In the genomic region with DNA sequence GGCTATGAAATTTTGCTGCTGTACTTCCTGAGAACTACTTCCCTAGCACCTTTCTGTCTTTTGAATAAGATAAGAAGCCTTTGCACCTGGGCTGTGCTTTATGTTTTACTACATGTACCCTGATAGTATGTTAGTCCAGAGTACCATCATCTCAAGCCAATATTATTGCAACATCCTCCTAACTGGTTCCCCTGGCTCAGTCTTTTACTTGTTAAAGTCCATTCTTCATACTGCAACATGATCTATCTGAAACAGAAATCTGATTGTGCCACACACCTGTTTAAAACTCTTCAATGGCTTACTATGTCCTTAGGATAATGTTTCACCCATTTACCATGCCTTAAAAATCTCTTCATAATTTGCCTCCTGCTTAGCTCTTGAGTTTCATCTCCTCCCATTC, we compare ENCODE assay signal across 23 cellular contexts.
DNase-seq lines count a peak whose midpoint lies in the region; TF ChIP-seq lines count a peak whose summit lies in the region.
"Had no signal": no experiment of that assay in that cellular context is flagged by ENCODE, and none has a peak within 500 bp of the region (broad histone marks: within the 10 kb centered on the region; RNA-seq: fewer than 3 reads in every experiment).

No MANE protein-coding gene starts in this region.

- intact Hi-C loops in colonic mucosa (cut with DNase I) = no loop called here

- H2AFZ ChIP-seq in ACC112 (ENCODE audit: low read length, unreplicated experiment) (peak overlapping the region; percentile 14), mesenchymal stem cell (ENCODE audit: low read depth, low read length) (no peak overlapping the region)
- H2AFZ ChIP-seq: neural progenitor cell had no signal

- no peak overlapping the region for H3K23ac ChIP-seq in mesenchymal stem cell (ENCODE audit: low read length in 2 of 2)

- H3K4me2 ChIP-seq in mesenchymal stem cell (ENCODE audit: low read length, poor library complexity, severe bottlenecking) = no peak overlapping the region
- H3K4me2 ChIP-seq: neural progenitor cell had no signal

- peaks cover 29% of the 10 kb centered on the region for H3K4me1 ChIP-seq in ACC112 (ENCODE audit: control insufficient read depth, insufficient read depth, low read length, unreplicated experiment)
- H3K4me1 ChIP-seq in colonic mucosa = no peaks in the 10 kb centered on the region
- no peaks in the 10 kb centered on the region for H3K4me1 ChIP-seq in mesenchymal stem cell (ENCODE audit: control insufficient read depth, insufficient read depth, low read depth, low read length)
- H3K4me1 ChIP-seq: HAP-1, heart right ventricle, neural progenitor cell, spleen had no signal

- POLR2A ChIA-PET in activated CD4-positive, alpha-beta memory T cell treated with anti-CD3 and anti-CD28 coated beads, Interleukin-2, amount 10 ng/mL, durations not matched to agents 7 days and 5 days (lab: Charles Lee) = no interaction called here

- no peaks in the 10 kb centered on the region for H3K9me3 Mint-ChIP-seq in activated CD4-positive, alpha-beta memory T cell treated with anti-CD3 and anti-CD28 coated beads, Interleukin-2, amount 10 ng/mL, durations not matched to agents 7 days and 5 days
- H3K9me3 Mint-ChIP-seq: activated CD4-positive, alpha-beta T cell treated with anti-CD3 and anti-CD28 coated beads, Interleukin-2, amount 10 ng/mL, durations not matched to agents 7 days and 5 days; neural progenitor cell had no signal

- H3K4me3 Mint-ChIP-seq in activated CD4-positive, alpha-beta memory T cell treated with anti-CD3 and anti-CD28 coated beads, Interleukin-2, amount 10 ng/mL, durations not matched to agents 7 days and 5 days = no peak overlapping the region
- H3K4me3 Mint-ChIP-seq: activated CD4-positive, alpha-beta T cell treated with anti-CD3 and anti-CD28 coated beads, Interleukin-2, amount 10 ng/mL, durations not matched to agents 7 days and 5 days; CD14-positive monocyte; neural progenitor cell had no signal

- no peaks in the 10 kb centered on the region for H3K79me2 ChIP-seq in ACC112 (ENCODE audit: control insufficient read depth, insufficient read depth, low read length, unreplicated experiment)

- no peak overlapping the region for H2BK5ac ChIP-seq in mesenchymal stem cell (ENCODE audit: low read depth, low read length, poor library complexity, severe bottlenecking)

- no peak overlapping the region for H2AK5ac ChIP-seq in mesenchymal stem cell (ENCODE audit: low read length, severe bottlenecking)

- no peak overlapping the region for H3K14ac ChIP-seq in mesenchymal stem cell (ENCODE audit: low read length in 2 of 2)

- no peak overlapping the region for H2BK120ac ChIP-seq in mesenchymal stem cell (ENCODE audit: low read depth, low read length)

- no peaks in the 10 kb centered on the region for H3K4me1 Mint-ChIP-seq in activated CD4-positive, alpha-beta memory T cell treated with anti-CD3 and anti-CD28 coated beads, Interleukin-2, amount 10 ng/mL, durations not matched to agents 7 days and 5 days
- H3K4me1 Mint-ChIP-seq: activated CD4-positive, alpha-beta T cell treated with anti-CD3 and anti-CD28 coated beads, Interleukin-2, amount 10 ng/mL, durations not matched to agents 7 days and 5 days; CD14-positive monocyte; neural progenitor cell had no signal

- peak; percentile 30 for DNase-seq in M059J (ENCODE audit: low read depth)
- DNase-seq in colonic mucosa = peak; percentile 20
- DNase-seq in mesenchymal stem cell = no peak
- no peak for DNase-seq in pons (ENCODE audit: low spot score)
- no peak for DNase-seq in activated CD4-positive, alpha-beta memory T cell treated with anti-CD3 and anti-CD28 coated beads, Interleukin-2, amount 10 ng/mL, durations not matched to agents 7 days and 5 days
- DNase-seq in hepatic stellate cell (ENCODE audit: low spot score) = no peak
- no peak for DNase-seq in COLO668 (lab: John Stamatoyannopoulos, UW; ENCODE audit: unreplicated experiment)
- DNase-seq: activated CD4-positive, alpha-beta T cell treated with anti-CD3 and anti-CD28 coated beads, Interleukin-2, amount 10 ng/mL, durations not matched to agents 7 days and 5 days; activated gamma-delta T cell treated with Interleukin-2 at 50 U/mL for 16 hours; amniotic stem cell; effector CD4-positive, alpha-beta T cell; heart right ventricle; midbrain; MM.1S; NCI-H1694; NCI-H446; spleen; stimulated activated CD8-positive, alpha-beta memory T cell treated with anti-CD3 and anti-CD28 coated beads, Interleukin-4, amount 100 ng/mL, for 48 hours; T-helper 1 cell had no signal

- no peaks in the 10 kb centered on the region for H3K27me3 ChIP-seq in ACC112 (ENCODE audit: insufficient read depth, low read length)
- H3K27me3 ChIP-seq in colonic mucosa = no peaks in the 10 kb centered on the region
- no peaks in the 10 kb centered on the region for H3K27me3 ChIP-seq in mesenchymal stem cell (ENCODE audit: control insufficient read depth in 1 of 2, insufficient read depth in 1 of 2, low read length in 2 of 2)
- H3K27me3 ChIP-seq: neural progenitor cell, spleen had no signal

- H3K36me3 ChIP-seq in ACC112 (ENCODE audit: insufficient read depth, low read length) (no peaks in the 10 kb centered on the region), colonic mucosa (no peaks in the 10 kb centered on the region), mesenchymal stem cell (ENCODE audit: control insufficient read depth in 1 of 2, insufficient read depth in 2 of 2, low read depth in 1 of 2, low read length in 2 of 2) (no peaks in the 10 kb centered on the region)
- H3K36me3 ChIP-seq: HAP-1, heart right ventricle, neural progenitor cell, spleen had no signal

- CTCF ChIA-PET in activated CD4-positive, alpha-beta memory T cell treated with anti-CD3 and anti-CD28 coated beads, Interleukin-2, amount 10 ng/mL, durations not matched to agents 7 days and 5 days (lab: Charles Lee) = no interaction called here

- H3K27me3 Mint-ChIP-seq in activated CD4-positive, alpha-beta memory T cell treated with anti-CD3 and anti-CD28 coated beads, Interleukin-2, amount 10 ng/mL, durations not matched to agents 7 days and 5 days = no peaks in the 10 kb centered on the region
- H3K27me3 Mint-ChIP-seq: activated CD4-positive, alpha-beta T cell treated with anti-CD3 and anti-CD28 coated beads, Interleukin-2, amount 10 ng/mL, durations not matched to agents 7 days and 5 days had no signal

- no peaks in the 10 kb centered on the region for H3K79me1 ChIP-seq in mesenchymal stem cell (replicated peaks; ENCODE audit: low read length, poor library complexity, severe bottlenecking)

- H4K91ac ChIP-seq in mesenchymal stem cell (ENCODE audit: low read length) = no peak overlapping the region

- H3K27ac ChIP-seq in ACC112 (ENCODE audit: low read depth, low read length) (peak overlapping the region; percentile 100), colonic mucosa (peak overlapping the region; percentile 63), mesenchymal stem cell (ENCODE audit: low read length, poor library complexity, severe bottlenecking) (peak overlapping the region; percentile 14)
- H3K27ac ChIP-seq: heart right ventricle, neural progenitor cell, spleen had no signal

- H3K4me3 ChIP-seq in ACC112 (ENCODE audit: low read depth, low read length) (peak overlapping the region; percentile 21; the same call in 1 of the 2 replicates), colonic mucosa (no peak overlapping the region), mesenchymal stem cell (ENCODE audit: insufficient read depth in 1 of 2, low read depth in 1 of 2, low read length in 2 of 2) (no peak overlapping the region)
- H3K4me3 ChIP-seq: HAP-1, heart right ventricle, neural progenitor cell, spleen had no signal

- H3K36me3 Mint-ChIP-seq in activated CD4-positive, alpha-beta memory T cell treated with anti-CD3 and anti-CD28 coated beads, Interleukin-2, amount 10 ng/mL, durations not matched to agents 7 days and 5 days (ENCODE audit: low read depth) = no peaks in the 10 kb centered on the region
- H3K36me3 Mint-ChIP-seq: CD14-positive monocyte, neural progenitor cell had no signal

- H3K18ac ChIP-seq in mesenchymal stem cell (ENCODE audit: low read depth in 1 of 2, low read length in 2 of 2) = no peak overlapping the region

- no peak for TF ChIP-seq CTCF in colonic mucosa (IDR thresholded peaks at IDR 0.05)

- H3K27ac Mint-ChIP-seq in activated CD4-positive, alpha-beta memory T cell treated with anti-CD3 and anti-CD28 coated beads, Interleukin-2, amount 10 ng/mL, durations not matched to agents 7 days and 5 days = no peak overlapping the region
- H3K27ac Mint-ChIP-seq: activated CD4-positive, alpha-beta T cell treated with anti-CD3 and anti-CD28 coated beads, Interleukin-2, amount 10 ng/mL, durations not matched to agents 7 days and 5 days; CD14-positive monocyte; neural progenitor cell had no signal

- no peak overlapping the region for H3K9ac ChIP-seq in colonic mucosa (ENCODE audit: low read depth in 2 of 2, low read length in 2 of 2)
- no peak overlapping the region for H3K9ac ChIP-seq in mesenchymal stem cell (ENCODE audit: low read length)
- H3K9ac ChIP-seq: neural progenitor cell had no signal

- no peak overlapping the region for H4K8ac ChIP-seq in mesenchymal stem cell (ENCODE audit: low read length)

- no peaks in the 10 kb centered on the region for H3K9me3 ChIP-seq in colonic mucosa
- H3K9me3 ChIP-seq in mesenchymal stem cell (ENCODE audit: control insufficient read depth, low read length) = no peaks in the 10 kb centered on the region
- H3K9me3 ChIP-seq: HAP-1, heart right ventricle, spleen had no signal

- no peak overlapping the region for H2BK15ac ChIP-seq in mesenchymal stem cell (ENCODE audit: low read depth, poor library complexity, severe bottlenecking)

- no peak overlapping the region for H3K4ac ChIP-seq in mesenchymal stem cell (ENCODE audit: low read depth in 1 of 2, low read length in 2 of 2)

- H2BK12ac ChIP-seq in mesenchymal stem cell (ENCODE audit: low read length in 2 of 2) = no peak overlapping the region

Comparison
In these comparisons a context has a peak if more than half of its experiments do, and no peak if none do; other contexts are left out.
1. H3K27ac ChIP-seq: peak in every context shown above with its lines; median percentile 100 in ACC112; 63 in colonic mucosa; 14 in mesenchymal stem cell.
2. DNase-seq: peak in M059J (single experiment) and colonic mucosa (single experiment); none in mesenchymal stem cell (single experiment), pons (single experiment), activated CD4-positive, alpha-beta memory T cell treated with anti-CD3 and anti-CD28 coated beads, Interleukin-2, amount 10 ng/mL, durations not matched to agents 7 days and 5 days (single experiment), hepatic stellate cell (single experiment) and COLO668 (single experiment).